Comparison of ENCODE assay signal across 8 cellular contexts in genomic region chr9:111992523-111992922, GRCh38.
DNase-seq lines count a peak whose midpoint lies in the region; ATAC-seq, FAIRE-seq and TF ChIP-seq lines count a peak whose summit lies in the region.

No MANE protein-coding gene starts in this region.

- H3K27me3 ChIP-seq in OCI-LY3 (ENCODE audit: low read depth, low read length) (no peaks in the 10 kb centered on the region), left ventricle myocardium inferior (ENCODE audit: low read depth) (no peaks in the 10 kb centered on the region)

- no peak for TF ChIP-seq CTCF in OCI-LY3 (IDR thresholded peaks at IDR 0.05; ENCODE audit: low read depth, low read length)
- no peak for TF ChIP-seq CTCF in coronary artery (IDR thresholded peaks at IDR 0.05)
- TF ChIP-seq CTCF in left ventricle myocardium inferior (IDR thresholded peaks at IDR 0.05; ENCODE audit: borderline replicate concordance), result no peak

- H3K4me2 ChIP-seq in OCI-LY3 (ENCODE audit: low read length), result peak overlapping the region; percentile 47

- no peaks in the 10 kb centered on the region for H3K79me2 ChIP-seq in OCI-LY3 (ENCODE audit: low read length)

- peak; percentile 84 for ATAC-seq in GM18861 (IDR thresholded peaks at IDR 0.05; ENCODE audit: unreplicated experiment)
- ATAC-seq in HG02588 (IDR thresholded peaks at IDR 0.05; ENCODE audit: unreplicated experiment), result peak; percentile 92

- H3K36me3 ChIP-seq in OCI-LY3 (replicated peaks; ENCODE audit: low read depth, low read length), result peaks cover 8% of the 10 kb centered on the region
- no peaks in the 10 kb centered on the region for H3K36me3 ChIP-seq in left ventricle myocardium inferior

- H3K4me3 ChIP-seq in OCI-LY3 (ENCODE audit: low read length) (no peak overlapping the region), coronary artery (no peak overlapping the region), left ventricle myocardium inferior (no peak overlapping the region)

- H4K20me1 ChIP-seq in OCI-LY3 (ENCODE audit: insufficient read depth, low read length), result no peaks in the 10 kb centered on the region

- H3K9ac ChIP-seq in OCI-LY3 (ENCODE audit: low read length), result peak overlapping the region; percentile 78

- peaks cover 60% of the 10 kb centered on the region for H3K4me1 ChIP-seq in OCI-LY3 (ENCODE audit: low read length)
- H3K4me1 ChIP-seq in left ventricle myocardium inferior, result no peaks in the 10 kb centered on the region

- no peaks in the 10 kb centered on the region; the same call in 1 of the 2 replicates for H3K9me3 ChIP-seq in OCI-LY3 (ENCODE audit: insufficient read depth, low read length)
- peaks cover 15% of the 10 kb centered on the region for H3K9me3 ChIP-seq in left ventricle myocardium inferior (replicated peaks)

- H3K27ac ChIP-seq in OCI-LY3 (ENCODE audit: low read length), result peak overlapping the region; percentile 93
- no peak overlapping the region for H3K27ac ChIP-seq in coronary artery
- no peak overlapping the region for H3K27ac ChIP-seq in left ventricle myocardium inferior (replicated peaks)

- intact Hi-C loops in left ventricle myocardium inferior (cut with micrococcal nuclease), result no loop called here

- H2AFZ ChIP-seq in OCI-LY3 (ENCODE audit: low read depth, low read length), result no peak overlapping the region

- DNase-seq in glomerular visceral epithelial cell (ENCODE audit: extremely low spot score), result peak; percentile 79
- DNase-seq in coronary artery (ENCODE audit: low spot score), result no peak
- no peak for DNase-seq in left ventricle myocardium inferior
- no peak for DNase-seq in NCI-H2196 (lab: John Stamatoyannopoulos, UW; ENCODE audit: unreplicated experiment)
- no peak for DNase-seq in frontal cortex (ENCODE audit: low spot score in 2 of 2)

- no peak for FAIRE-seq in frontal cortex (lab: Jason Lieb, UNC)
